4 cellular contexts compared by ENCODE assay signal in genomic region chr20:30682236-30682635, GRCh38.
DNase-seq lines count a peak whose midpoint lies in the region; ATAC-seq, FAIRE-seq and TF ChIP-seq lines count a peak whose summit lies in the region.
"Not testable (repeated sequence)": the region's sequence is repeated elsewhere in the genome, so short reads cannot be mapped to it uniquely, and the experiment has no call there.

No MANE protein-coding gene starts in this region.

- not testable (repeated sequence) for H3K9me3 Mint-ChIP-seq in CD8-positive, alpha-beta memory T cell

- CTCF ChIA-PET in CD8-positive, alpha-beta memory T cell (lab: Charles Lee); Panc1 (lab: Charles Lee); K562 (lab: Yijun Ruan, JAX; ENCODE audit: low intra/inter-chr PET ratio): not testable (repeated sequence)

- 4% methylated on average over 4 of the region's 4 CpGs for WGBS in K562 (ENCODE audit: insufficient coverage, low coverage, missing lambda C conversion rate)

- not testable (repeated sequence) for TF ChIP-seq CTCF in Panc1 (IDR thresholded peaks at IDR 0.05); K562 (IDR thresholded peaks at IDR 0.05 in 2 of 3, conservative IDR thresholded peaks at IDR 0.05 in 1 of 3; ENCODE audit: insufficient read depth in 2 of 3, low read depth in 1 of 3, low read length in 3 of 3)

- TF ChIP-seq RAD21 in K562 (CRISPR knock-in tag; conservative IDR thresholded peaks at IDR 0.05 in 1 of 2, IDR thresholded peaks at IDR 0.05 in 1 of 2) = not testable (repeated sequence)

- FAIRE-seq in K562 (lab: Jason Lieb, UNC) = not testable (repeated sequence)

- not testable (repeated sequence) for ATAC-seq in Panc1, K562

- H2AFZ ChIP-seq in K562 (ENCODE audit: low read depth, low read length) = peak overlapping the region; percentile 83

- intact Hi-C loops in Panc1 (cut with micrococcal nuclease; ENCODE audit: unreplicated experiment); K562 (cut with micrococcal nuclease): not testable (repeated sequence)

- not testable (repeated sequence) for TF ChIP-seq EP300 in K562 (IDR thresholded peaks at IDR 0.05; ENCODE audit: low read length)

- not testable (repeated sequence) for H3K36me3 Mint-ChIP-seq in CD8-positive, alpha-beta memory T cell

- not testable (repeated sequence) for H3K79me2 ChIP-seq in K562 (ENCODE audit: control insufficient read depth, insufficient read depth, low read length)

- peak overlapping the region; percentile 3 for H3K27ac ChIP-seq in CD8-positive, alpha-beta memory T cell (ENCODE audit: low read depth, low read length)
- H3K27ac ChIP-seq in Panc1 (ENCODE audit: low read length) = not testable (repeated sequence)
- peak overlapping the region; percentile 68; the same call in 2 of the 3 replicates for H3K27ac ChIP-seq in K562 (ENCODE audit: extremely low read depth, low read depth, low read length)

- not testable (repeated sequence) for H3K4me1 ChIP-seq in CD8-positive, alpha-beta memory T cell (ENCODE audit: insufficient read depth, low read length); Panc1 (ENCODE audit: control insufficient read depth, insufficient read depth, low read length); K562 (replicated peaks in 1 of 2; ENCODE audit: control insufficient read depth in 2 of 2, insufficient read depth in 2 of 2, low read length in 2 of 2)

- not testable (repeated sequence) for H3K4me3 Mint-ChIP-seq in CD8-positive, alpha-beta memory T cell

- not testable (repeated sequence) for H3K27ac Mint-ChIP-seq in CD8-positive, alpha-beta memory T cell

- H3K9me3 ChIP-seq in CD8-positive, alpha-beta memory T cell (ENCODE audit: low read length); Panc1 (ENCODE audit: control insufficient read depth, insufficient read depth, low read depth, low read length); K562 (replicated peaks; ENCODE audit: control insufficient read depth, insufficient read depth, low read depth, low read length): not testable (repeated sequence)

- H3K9ac ChIP-seq in K562 (ENCODE audit: insufficient read depth in 1 of 2, low read depth in 2 of 2, low read length in 2 of 2) = peak overlapping the region in 1 of 2 experiments; percentile 64; a peak in 2 of 4 replicates

- in situ Hi-C loops in Panc1 (cut with HindIII; ENCODE audit: low pct_unique_long_range_greater_than_20kb, low sequenced_read_pairs); K562 (cut with MboI): not testable (repeated sequence)

- TSS peak; percentile 81 for BruUV-seq in Panc1 (replicated peaks; lab: Mats Ljungman, UMichigan)
- not testable (repeated sequence) for BruUV-seq in K562 (replicated peaks; lab: Mats Ljungman, UMichigan)

- POLR2A ChIA-PET in CD8-positive, alpha-beta memory T cell (lab: Charles Lee); Panc1 (lab: Charles Lee); K562 (lab: Yijun Ruan, JAX): not testable (repeated sequence)

- H3K9me1 ChIP-seq in K562 (ENCODE audit: control insufficient read depth, insufficient read depth, low read length) = not testable (repeated sequence)

- not testable (repeated sequence) for H3K36me3 ChIP-seq in CD8-positive, alpha-beta memory T cell (ENCODE audit: insufficient read depth, low read length); Panc1 (ENCODE audit: control insufficient read depth, insufficient read depth, low read length); K562 (ENCODE audit: control insufficient read depth, insufficient read depth, low read length)

- H3K4me2 ChIP-seq in K562 (ENCODE audit: insufficient read depth, low read length) = peak overlapping the region; percentile 43; the same call in 1 of the 2 replicates

- not testable (repeated sequence) for TF ChIP-seq POLR2A in K562 (conservative IDR thresholded peaks at IDR 0.05)

- not testable (repeated sequence) for H3K4me1 Mint-ChIP-seq in CD8-positive, alpha-beta memory T cell

- not testable (repeated sequence) for H3K27me3 Mint-ChIP-seq in CD8-positive, alpha-beta memory T cell

- H3K4me3 ChIP-seq in CD8-positive, alpha-beta memory T cell (ENCODE audit: low read length); Panc1 (ENCODE audit: low read depth in 2 of 2, low read length in 2 of 2); K562: not testable (repeated sequence)

- not testable (repeated sequence) for H3K27me3 ChIP-seq in CD8-positive, alpha-beta memory T cell (ENCODE audit: insufficient read depth, low read length, poor library complexity, severe bottlenecking); Panc1 (ENCODE audit: control insufficient read depth, insufficient read depth, low read length); K562 (ENCODE audit: control insufficient read depth in 2 of 2, insufficient read depth in 2 of 2, low read length in 2 of 2)

- not testable (repeated sequence) for DNase-seq in CD8-positive, alpha-beta memory T cell; Panc1 (ENCODE audit: low read depth, low spot score); K562 (ENCODE audit: extremely low read depth in 1 of 4, low spot score in 3 of 4)
- peak; percentile 48 for DNase-seq in OCI-M1 (lab: John Stamatoyannopoulos, UW)

- H4K20me1 ChIP-seq in K562 (replicated peaks; ENCODE audit: control insufficient read depth, insufficient read depth, low read length) = not testable (repeated sequence)

TF ChIP-seq in K562, 482 proteins besides CTCF, POLR2A, EP300 and RAD21 (continues in another document):
- TF ChIP-seq SOX6 (IDR thresholded peaks at IDR 0.05) = peak; percentile 67
- peak in 1 of 2 experiments; percentile 75; a peak in 2 of 4 replicates for TF ChIP-seq FOXA3 (CRISPR knock-in tag; conservative IDR thresholded peaks at IDR 0.05 in 1 of 2, IDR thresholded peaks at IDR 0.05 in 1 of 2)
- TF ChIP-seq ARID1B (IDR thresholded peaks at IDR 0.05) = peak; percentile 77
- 0 out of 4 replicates have a peak, but pooled peaks of 1 of the 2 experiments have one; percentile 30 for TF ChIP-seq MNT (conservative IDR thresholded peaks at IDR 0.05)
- peak; percentile 37; the same call in 1 of the 2 replicates for TF ChIP-seq NCOR1 (IDR thresholded peaks at IDR 0.05)
- peak; percentile 95 for TF ChIP-seq LEF1 (IDR thresholded peaks at IDR 0.05)
- TF ChIP-seq HDAC3 (IDR thresholded peaks at IDR 0.05; ENCODE audit: borderline replicate concordance, partially characterized antibody) = peak; percentile 14
- TF ChIP-seq SMARCA4 (IDR thresholded peaks at IDR 0.05) = peak; percentile 67
- TF ChIP-seq DPF2 (IDR thresholded peaks at IDR 0.05) = 0 out of 2 replicates have a peak, but pooled peaks have one; percentile 56
- peak; percentile 63 to 66; a peak in 1 of 4 replicates for TF ChIP-seq FOXK2 (conservative IDR thresholded peaks at IDR 0.05 in 1 of 2, IDR thresholded peaks at IDR 0.05 in 1 of 2; ENCODE audit: low read depth in 2 of 2)
- peak; percentile 67 for TF ChIP-seq SMAD4 (CRISPR knock-in tag; conservative IDR thresholded peaks at IDR 0.05)
- TF ChIP-seq MTA2 (IDR thresholded peaks at IDR 0.05; ENCODE audit: low read depth) = peak; percentile 31; the same call in 1 of the 2 replicates
- TF ChIP-seq TAL1 (IDR thresholded peaks at IDR 0.05) = peak; percentile 44
